Comparison of ENCODE assay signal across 9 cellular contexts in the genomic region with DNA sequence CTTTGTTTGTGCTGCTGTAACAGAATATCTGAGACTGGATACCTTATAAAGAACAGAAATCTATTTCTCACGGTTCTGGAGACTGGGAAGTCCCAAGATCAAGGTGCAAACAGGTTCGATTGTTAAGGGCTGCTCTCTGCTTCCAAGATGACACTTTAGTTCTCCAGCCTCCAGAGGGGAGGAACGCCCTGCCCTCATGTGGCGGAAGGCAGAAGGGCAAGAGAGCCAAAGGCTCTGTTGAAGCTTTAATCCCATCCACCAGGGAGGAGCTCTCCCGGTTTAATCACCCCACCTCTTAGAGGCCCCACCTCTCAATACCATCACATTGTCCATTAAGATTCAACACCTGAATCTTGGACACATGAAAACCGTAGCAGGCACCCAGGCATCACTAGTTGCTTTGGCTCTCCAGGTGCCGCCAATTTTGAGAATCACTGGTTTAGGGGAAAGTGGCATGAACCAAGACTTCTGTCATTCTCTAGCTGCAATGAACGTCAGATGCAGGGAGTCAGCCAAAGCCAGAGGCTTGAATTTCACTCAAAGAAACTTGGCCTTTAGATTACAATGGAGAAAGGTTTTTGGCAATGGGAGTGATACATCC. TPM values are rescaled to one million over a fixed set of nuclear protein-coding genes. Genes with fewer than 3 reads are reported as not detected.
DNase-seq lines count a peak whose midpoint lies in the region; ATAC-seq, FAIRE-seq and TF ChIP-seq lines count a peak whose summit lies in the region.
"Had no signal": no experiment of that assay in that cellular context is flagged by ENCODE, and none has a peak within 500 bp of the region (broad histone marks: within the 10 kb centered on the region; RNA-seq: fewer than 3 reads in every experiment).

No MANE protein-coding gene starts in this region.

- H2AFZ ChIP-seq in neuronal stem cell (ENCODE audit: low read length), result no peak overlapping the region

- no peak for DNase-seq in CD14-positive monocyte (ENCODE audit: low spot score)
- DNase-seq in GM19239 (ENCODE audit: insufficient read length, low spot score), result no peak
- peak; percentile 48 for DNase-seq in NAMALWA (ENCODE audit: low spot score)
- DNase-seq in activated CD4-positive, alpha-beta T cell treated with anti-CD3 and anti-CD28 coated beads, Interleukin-2, amount 50 U/mL, for 4 hours, result peak; percentile 30 to 46
- DNase-seq in erythroblast (lab: John Stamatoyannopoulos, UW), result peak; percentile 13 to 36
- peak; percentile 37 for DNase-seq in nephron progenitor cell
- no peak for DNase-seq in neuronal stem cell (ENCODE audit: low spot score)

- no peaks in the 10 kb centered on the region for H3K27me3 ChIP-seq in neuronal stem cell (ENCODE audit: control insufficient read depth in 3 of 3, insufficient read depth in 3 of 3, low read depth in 1 of 3, low read length in 3 of 3)
- H3K27me3 ChIP-seq: neutrophil had no signal

- peaks cover 7 to 8% of the 10 kb centered on the region in 2 donors for H3K4me1 ChIP-seq in neuronal stem cell (ENCODE audit: control insufficient read depth in 2 of 2, insufficient read depth in 1 of 2, low read depth in 1 of 2, low read length in 2 of 2)

- intact Hi-C loops in CD14-positive monocyte (cut with micrococcal nuclease), result loop anchor here in 1 of 2 donors (5.0 kb wide), 1 partner anchor 136 kb away; no protein-coding TSS in a partner anchor

- H4K8ac ChIP-seq in neuronal stem cell (ENCODE audit: low read depth, low read length), result no peak overlapping the region

- no peak for ATAC-seq in HG03442 (IDR thresholded peaks at IDR 0.05; ENCODE audit: unreplicated experiment)

- H3K4me1 Mint-ChIP-seq in CD14-positive monocyte, result peaks cover 3% of the 10 kb centered on the region
- peaks cover 11% of the 10 kb centered on the region for H3K4me1 Mint-ChIP-seq in nephron progenitor cell

- peak; percentile 63 for TF ChIP-seq CTCF in CD14-positive monocyte (IDR thresholded peaks at IDR 0.05)
- peak; percentile 38 for TF ChIP-seq CTCF in nephron progenitor cell (IDR thresholded peaks at IDR 0.05)

- H3K36me3 Mint-ChIP-seq in CD14-positive monocyte (no peaks in the 10 kb centered on the region), nephron progenitor cell (ENCODE audit: low read depth) (peaks cover 4% of the 10 kb centered on the region)

- H3K4me3 Mint-ChIP-seq in CD14-positive monocyte (no peak overlapping the region), nephron progenitor cell (no peak overlapping the region)

- H2BK12ac ChIP-seq in neuronal stem cell (ENCODE audit: low read length), result no peak overlapping the region

- no peak overlapping the region for H3K27ac Mint-ChIP-seq in CD14-positive monocyte
- H3K27ac Mint-ChIP-seq in nephron progenitor cell, result no peak overlapping the region

- no peaks in the 10 kb centered on the region for H3K79me1 ChIP-seq in neuronal stem cell (ENCODE audit: low read depth, low read length)

- H3K36me3 ChIP-seq in neuronal stem cell (replicated peaks in 1 of 2; ENCODE audit: control insufficient read depth in 2 of 2, insufficient read depth in 2 of 2, low read length in 2 of 2), result no peaks in the 10 kb centered on the region
- H3K36me3 ChIP-seq: neutrophil had no signal

- no peak overlapping the region for H3K18ac ChIP-seq in neuronal stem cell (ENCODE audit: low read length)

- H4K91ac ChIP-seq in neuronal stem cell (ENCODE audit: low read depth, low read length, poor library complexity), result no peak overlapping the region

- H3K4ac ChIP-seq in neuronal stem cell (ENCODE audit: low read length), result no peak overlapping the region

- H3K27ac ChIP-seq in neuronal stem cell (replicated peaks; ENCODE audit: low read length), result no peak overlapping the region
- H3K27ac ChIP-seq: neutrophil had no signal

- no peak overlapping the region for H3K4me3 ChIP-seq in neuronal stem cell (ENCODE audit: low read length in 2 of 2)

- no peak overlapping the region for H2BK120ac ChIP-seq in neuronal stem cell (ENCODE audit: low read depth, low read length)

- no peaks in the 10 kb centered on the region for H3K9me3 ChIP-seq in neuronal stem cell (replicated peaks in 1 of 2; ENCODE audit: control insufficient read depth in 2 of 2, insufficient read depth in 1 of 2, low read depth in 1 of 2, low read length in 2 of 2)
- H3K9me3 ChIP-seq: neutrophil had no signal

- peak; percentile 44 for FAIRE-seq in GM19239 (lab: Jason Lieb, UNC)

- H3K27me3 Mint-ChIP-seq in CD14-positive monocyte (ENCODE audit: low read depth in 3 of 3) (peaks cover 0 to 15% (median 1%) of the 10 kb centered on the region in 3 donors), nephron progenitor cell (ENCODE audit: low read depth, poor library complexity) (no peaks in the 10 kb centered on the region)

- no peak overlapping the region for H3K4me2 ChIP-seq in neuronal stem cell (ENCODE audit: insufficient read depth, low read length, poor library complexity, severe bottlenecking)

- H3K14ac ChIP-seq in neuronal stem cell (ENCODE audit: low read length), result no peak overlapping the region

- H2AK5ac ChIP-seq in neuronal stem cell (ENCODE audit: low read depth, low read length), result no peak overlapping the region

- H3K23ac ChIP-seq in neuronal stem cell (ENCODE audit: low read depth, low read length, poor library complexity), result no peak overlapping the region

- H3K9me3 Mint-ChIP-seq in CD14-positive monocyte, result peaks cover 0 to 1% (median 0%) of the 10 kb centered on the region in 7 donors
- H3K9me3 Mint-ChIP-seq in nephron progenitor cell, result peaks cover 61% of the 10 kb centered on the region

- no peak overlapping the region for H2BK15ac ChIP-seq in neuronal stem cell (ENCODE audit: low read length)

- H2BK5ac ChIP-seq in neuronal stem cell (ENCODE audit: low read length), result no peak overlapping the region

- no peak for TF ChIP-seq POLR2A in erythroblast (IDR thresholded peaks at IDR 0.05; ENCODE audit: low read length)

- H3K9ac ChIP-seq in neuronal stem cell (ENCODE audit: low read depth, low read length, poor library complexity), result no peak overlapping the region

- WGBS in neuronal stem cell (ENCODE audit: extremely low coverage in 2 of 2, insufficient read length in 2 of 2, insufficient replicate concordance in 1 of 2), 2 donors, result no CpG with 5 or more reads among the region's 8 CpGs

RNA-seq across cellular contexts. Expression of gene FHL1, which starts 15.6 kb away (rescaled TPM):
- polyA plus RNA-seq in CD14-positive monocyte, result 1 to 10 TPM in 1 of 2 donors, under 1 TPM in 1; 0.98 to 4.0 TPM
- 97.7 TPM for polyA plus RNA-seq in neuronal stem cell (2013, experiment 1 of 2)
- 104 TPM for polyA plus RNA-seq in neuronal stem cell (2013, experiment 2 of 2)

Comparison
In these comparisons a context has a peak if more than half of its experiments do, and no peak if none do; other contexts are left out.
1. DNase-seq: peak in NAMALWA (single experiment), activated CD4-positive, alpha-beta T cell treated with anti-CD3 and anti-CD28 coated beads, Interleukin-2, amount 50 U/mL, for 4 hours (2 of 2), erythroblast (2 of 2) and nephron progenitor cell (single experiment); none in CD14-positive monocyte (single experiment), GM19239 (single experiment) and neuronal stem cell (single experiment).